ENCODE assay signal across 19 cellular contexts in the genomic region with DNA sequence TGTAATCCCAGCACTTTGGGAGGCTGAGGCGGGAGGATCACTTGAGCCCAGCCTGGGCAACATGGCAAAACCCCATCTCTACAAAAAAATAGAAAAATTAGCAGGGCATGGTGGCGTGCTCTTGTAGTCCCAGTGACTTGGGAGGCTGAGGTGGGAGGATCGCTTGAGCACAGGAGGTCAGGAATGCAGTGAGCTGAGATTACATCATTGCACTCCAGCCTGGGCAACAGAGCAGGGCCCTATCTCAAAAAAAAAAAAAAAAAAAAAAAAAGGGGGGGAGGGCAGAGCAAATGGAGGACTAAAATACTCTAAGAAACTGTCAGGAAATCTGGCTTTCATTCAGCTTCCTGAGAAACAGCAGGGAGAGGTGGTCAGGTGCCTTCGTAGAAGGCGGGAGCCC. TPM values are rescaled to one million over a fixed set of nuclear protein-coding genes. Genes with fewer than 3 reads are reported as not detected.
DNase-seq lines count a peak whose midpoint lies in the region; ATAC-seq and TF ChIP-seq lines count a peak whose summit lies in the region.
"Had no signal": no experiment of that assay in that cellular context is flagged by ENCODE, and none has a peak within 500 bp of the region (broad histone marks: within the 10 kb centered on the region; RNA-seq: fewer than 3 reads in every experiment).

No MANE protein-coding gene starts in this region.

- intact Hi-C loops in Right ventricle myocardium inferior (cut with DNase I) (no loop called here), psoas muscle (cut with DNase I) (loop anchor here in 1 of 2 donors (10.0 kb wide), 1 partner anchor 191 kb away; a partner anchor contains a TSS)

- H3K36me3 ChIP-seq in right atrium auricular region = peaks cover 4% of the 10 kb centered on the region
- H3K36me3 ChIP-seq in psoas muscle (ENCODE audit: insufficient read depth in 1 of 2, low read depth in 1 of 2) = peaks cover 0 to 14% of the 10 kb centered on the region in 2 donors
- H3K36me3 ChIP-seq: BE2C had no signal

- ATAC-seq in Right ventricle myocardium inferior (no peak), WTC11 (no peak), psoas muscle (no peak), HG02885 (IDR thresholded peaks at IDR 0.05; ENCODE audit: poor library complexity, unreplicated experiment) (no peak)
- ATAC-seq: K562 had no signal

- H3K36me3 Mint-ChIP-seq in WTC11 = peaks cover 8% of the 10 kb centered on the region; the same call in 1 of the 2 replicates

- H3K9me3 ChIP-seq in right atrium auricular region (no peaks in the 10 kb centered on the region), psoas muscle (no peaks in the 10 kb centered on the region)
- H3K9me3 ChIP-seq: BE2C, MG63 had no signal

- DNase-seq in right atrium auricular region (ENCODE audit: low spot score) (no peak), Right ventricle myocardium inferior (ENCODE audit: missing footprints) (no peak), WTC11 (ENCODE audit: low spot score) (peak; percentile 5), psoas muscle (no peak), ureter (ENCODE audit: low spot score) (no peak), AG08396 (ENCODE audit: low spot score) (no peak)
- DNase-seq: BE2C; CD4-positive, alpha-beta T cell; COR-L47; DMS79 treated with DMSO at 0.1 percent for 48 hours; HCEC 1CT; MG63; NCI-H1417; NCI-H1694 treated with DMSO at 0.1 percent for 48 hours; NCI-H446 treated with DMSO at 0.1 percent for 48 hours; NCI-H526 treated with DMSO at 0.1 percent for 48 hours; OCI-M1 had no signal

- no peak overlapping the region for H3K27ac Mint-ChIP-seq in WTC11
- H3K27ac Mint-ChIP-seq: CD4-positive, alpha-beta T cell had no signal

- CTCF ChIA-PET in WTC11 (lab: Charles Lee) = interaction anchor here (0.6 to 1.8 kb wide), 3 partner anchors 11 to 229 kb away, joined by 3 to 13 read pairs (median 4); no protein-coding TSS in a partner anchor

- peaks cover 12% of the 10 kb centered on the region for H3K4me1 Mint-ChIP-seq in WTC11

- H3K9me3 Mint-ChIP-seq in WTC11 = no peaks in the 10 kb centered on the region
- H3K9me3 Mint-ChIP-seq: CD4-positive, alpha-beta T cell had no signal

- no peak overlapping the region for H3K4me3 ChIP-seq in right atrium auricular region
- H3K4me3 ChIP-seq in psoas muscle = no peak overlapping the region
- H3K4me3 ChIP-seq: K562, MG63 had no signal

- 85 to 92% (median 85%) methylated on average over 5 of the region's 5 CpGs for WGBS in psoas muscle, 3 donors

- peaks cover 3% of the 10 kb centered on the region for H3K27me3 Mint-ChIP-seq in WTC11 (ENCODE audit: low read depth)

- no peak overlapping the region for H3K4me3 Mint-ChIP-seq in WTC11
- H3K4me3 Mint-ChIP-seq: CD4-positive, alpha-beta T cell had no signal

- POLR2A ChIA-PET in WTC11 (lab: Charles Lee) = interaction anchor here (0.6 to 1.2 kb wide), 4 partner anchors 8 to 1228 kb away, joined by 3 to 7 read pairs (median 3); a partner anchor contains a TSS

- TF ChIP-seq CTCF in right atrium auricular region (IDR thresholded peaks at IDR 0.05) = no peak
- no peak for TF ChIP-seq CTCF in WTC11 (IDR thresholded peaks at IDR 0.05)
- TF ChIP-seq CTCF in psoas muscle (IDR thresholded peaks at IDR 0.05) = no peak

- H3K27ac ChIP-seq in right atrium auricular region (peak overlapping the region; percentile 71 to 93), psoas muscle (peak overlapping the region; percentile 76)

- H3K4me1 ChIP-seq in right atrium auricular region (peaks cover 0 to 40% of the 10 kb centered on the region in 2 donors), psoas muscle (peaks cover 56% of the 10 kb centered on the region)

- no peaks in the 10 kb centered on the region for H3K27me3 ChIP-seq in right atrium auricular region
- no peaks in the 10 kb centered on the region for H3K27me3 ChIP-seq in psoas muscle (ENCODE audit: insufficient read depth in 3 of 3, low read length in 2 of 3)
- H3K27me3 ChIP-seq: MG63 had no signal

TF ChIP-seq in WTC11, 78 proteins besides CTCF, POLR2A, EP300 and RAD21:
- no peak for TF ChIP-seq ZNF396 (CRISPR knock-in tag; IDR thresholded peaks at IDR 0.05; ENCODE audit: borderline replicate concordance)
- TF ChIP-seq ZNF138 (CRISPR knock-in tag; conservative IDR thresholded peaks at IDR 0.05) = no peak
- TF ChIP-seq FOXP1 (CRISPR knock-in tag; IDR thresholded peaks at IDR 0.05; ENCODE audit: borderline replicate concordance) = no peak
- no peak for TF ChIP-seq MXD4 (CRISPR knock-in tag; IDR thresholded peaks at IDR 0.05; ENCODE audit: borderline replicate concordance)
- 0 out of 2 replicates have a peak, but pooled peaks have one; percentile 62 for TF ChIP-seq ZNF121 (CRISPR knock-in tag; IDR thresholded peaks at IDR 0.05)

RNA-seq across cellular contexts. Expression of a gene that starts 31.7 kb away (rescaled TPM):
- total RNA-seq in right atrium auricular region (100 to 1,000 TPM; 103 to 185 TPM), Right ventricle myocardium inferior (193 TPM), WTC11 (2021) (21.8 to 27.6 TPM (median 23.9 TPM) in 3 replicates), psoas muscle (10 to 100 TPM in 3 of 4 donors, 1 to 10 TPM in 1; 8.0 to 28.0 (median 13.4) TPM), ureter (53.0 TPM)
- 10 to 100 TPM in 1 of 3 donors, 1 to 10 TPM in 2; 6.4 to 11.6 (median 9.8) TPM for polyA plus RNA-seq in psoas muscle
